In genomic region chr9:128001411-128002298, GRCh38 we compare ENCODE assay signal across 8 cellular contexts. TPM values are rescaled to one million over a fixed set of nuclear protein-coding genes. Genes with fewer than 3 reads are reported as not detected.
A peak's percentile ranks its signal among the peaks of the same experiment; 100 is the strongest.
DNase-seq lines count a peak whose midpoint lies in the region; ATAC-seq and TF ChIP-seq lines count a peak whose summit lies in the region.

No MANE protein-coding gene starts in this region.

- ATAC-seq in WTC11 (peak; percentile 92), HG03442 (IDR thresholded peaks at IDR 0.05; ENCODE audit: unreplicated experiment) (no peak)

- no peaks in the 10 kb centered on the region for H3K9me2 ChIP-seq in hepatocyte (replicated peaks; ENCODE audit: insufficient read depth)

- H3K4me1 Mint-ChIP-seq in WTC11, result peaks cover 11% of the 10 kb centered on the region
- H3K4me1 Mint-ChIP-seq in activated CD4-positive, alpha-beta memory T cell treated with anti-CD3 and anti-CD28 coated beads, Interleukin-2, amount 10 ng/mL, durations not matched to agents 7 days and 5 days, result peaks cover 9% of the 10 kb centered on the region

- H3K9ac ChIP-seq in skeletal muscle satellite cell (ENCODE audit: low read depth, low read length), result peak overlapping the region; percentile 15

- peaks cover 11% of the 10 kb centered on the region for H3K4me1 ChIP-seq in hepatocyte (ENCODE audit: insufficient read depth)
- H3K4me1 ChIP-seq in skeletal muscle satellite cell (ENCODE audit: control insufficient read depth, insufficient read depth, low read length), result peaks cover 13% of the 10 kb centered on the region

- H3K27me3 ChIP-seq in H7 (ENCODE audit: control insufficient read depth, insufficient read depth, low read length), result no peaks in the 10 kb centered on the region
- no peaks in the 10 kb centered on the region for H3K27me3 ChIP-seq in hepatocyte
- H3K27me3 ChIP-seq in skeletal muscle satellite cell (ENCODE audit: control insufficient read depth, insufficient read depth, low read length), result no peaks in the 10 kb centered on the region

- H3K27ac ChIP-seq in hepatocyte, result peak overlapping the region; percentile 40

- no peak overlapping the region for H3K4me3 ChIP-seq in H7 (ENCODE audit: insufficient read depth, low read depth, low read length)
- H3K4me3 ChIP-seq in hepatocyte, result no peak overlapping the region
- no peak overlapping the region for H3K4me3 ChIP-seq in skeletal muscle satellite cell (ENCODE audit: low read length)

- no peaks in the 10 kb centered on the region for H3K79me2 ChIP-seq in hepatocyte

- no peak overlapping the region for H3K4me2 ChIP-seq in hepatocyte
- no peak overlapping the region for H3K4me2 ChIP-seq in skeletal muscle satellite cell (ENCODE audit: low read length)

- H3K9me3 ChIP-seq in hepatocyte (ENCODE audit: low read depth) (no peaks in the 10 kb centered on the region), skeletal muscle satellite cell (replicated peaks; ENCODE audit: low read length) (no peaks in the 10 kb centered on the region)

- POLR2A ChIA-PET in WTC11 (lab: Charles Lee), result no interaction called here
- POLR2A ChIA-PET in activated CD4-positive, alpha-beta memory T cell treated with anti-CD3 and anti-CD28 coated beads, Interleukin-2, amount 10 ng/mL, durations not matched to agents 7 days and 5 days (lab: Charles Lee), result interaction anchor here (0.7 to 0.9 kb wide), 3 partner anchors 16 to 31 kb away, joined by 3 to 4 read pairs (median 3); no protein-coding TSS in a partner anchor

- WGBS in hepatocyte (ENCODE audit: low lambda C conversion rate, missing lambda C conversion rate), result 58% methylated on average over 24 of the region's 24 CpGs

- no peak overlapping the region for H3K4me3 Mint-ChIP-seq in WTC11
- no peak overlapping the region for H3K4me3 Mint-ChIP-seq in activated CD4-positive, alpha-beta memory T cell treated with anti-CD3 and anti-CD28 coated beads, Interleukin-2, amount 10 ng/mL, durations not matched to agents 7 days and 5 days

- CTCF ChIA-PET in WTC11 (lab: Charles Lee), result interaction anchor here (1.2 to 2.7 kb wide), 5 partner anchors 33 to 116 kb away, joined by 5 to 12 read pairs (median 11); no protein-coding TSS in a partner anchor
- CTCF ChIA-PET in activated CD4-positive, alpha-beta memory T cell treated with anti-CD3 and anti-CD28 coated beads, Interleukin-2, amount 10 ng/mL, durations not matched to agents 7 days and 5 days (lab: Charles Lee), result interaction anchor here (0.5 to 2.0 kb wide), 2 partner anchors 33 to 75 kb away, joined by 4 to 5 read pairs; no protein-coding TSS in a partner anchor

- DNase-seq in H7 (peak; percentile 70), WTC11 (ENCODE audit: low spot score) (peak; percentile 46), hepatocyte (ENCODE audit: low spot score) (peak; percentile 56), T-helper 1 cell (no peak)
- DNase-seq in activated CD4-positive, alpha-beta memory T cell treated with anti-CD3 and anti-CD28 coated beads, Interleukin-2, amount 10 ng/mL, durations not matched to agents 7 days and 5 days, result no peak
- no peak for DNase-seq in activated CD4-positive, alpha-beta T cell treated with anti-CD3 and anti-CD28 coated beads for 4 hours

- H3K27ac Mint-ChIP-seq in WTC11, result peak overlapping the region; percentile 85; the same call in 1 of the 2 replicates
- H3K27ac Mint-ChIP-seq in activated CD4-positive, alpha-beta memory T cell treated with anti-CD3 and anti-CD28 coated beads, Interleukin-2, amount 10 ng/mL, durations not matched to agents 7 days and 5 days, result no peak overlapping the region

- H4K20me1 ChIP-seq in hepatocyte (ENCODE audit: insufficient read depth, poor library complexity, severe bottlenecking), result no peaks in the 10 kb centered on the region

- H3K9me3 Mint-ChIP-seq in WTC11, result peaks cover 9% of the 10 kb centered on the region
- H3K9me3 Mint-ChIP-seq in activated CD4-positive, alpha-beta memory T cell treated with anti-CD3 and anti-CD28 coated beads, Interleukin-2, amount 10 ng/mL, durations not matched to agents 7 days and 5 days, result peaks cover 3% of the 10 kb centered on the region

- TF ChIP-seq CTCF in WTC11 (IDR thresholded peaks at IDR 0.05), result no peak
- TF ChIP-seq CTCF in hepatocyte (IDR thresholded peaks at IDR 0.05; ENCODE audit: poor library complexity), result no peak

- H3K36me3 Mint-ChIP-seq in WTC11, result no peaks in the 10 kb centered on the region
- peaks cover 3% of the 10 kb centered on the region for H3K36me3 Mint-ChIP-seq in activated CD4-positive, alpha-beta memory T cell treated with anti-CD3 and anti-CD28 coated beads, Interleukin-2, amount 10 ng/mL, durations not matched to agents 7 days and 5 days (ENCODE audit: low read depth)

- H3K27me3 Mint-ChIP-seq in WTC11 (ENCODE audit: low read depth), result no peaks in the 10 kb centered on the region
- peaks cover 5% of the 10 kb centered on the region for H3K27me3 Mint-ChIP-seq in activated CD4-positive, alpha-beta memory T cell treated with anti-CD3 and anti-CD28 coated beads, Interleukin-2, amount 10 ng/mL, durations not matched to agents 7 days and 5 days

- no peaks in the 10 kb centered on the region for H3K36me3 ChIP-seq in H7 (replicated peaks; ENCODE audit: control insufficient read depth, insufficient read depth, low read length)
- no peaks in the 10 kb centered on the region for H3K36me3 ChIP-seq in hepatocyte (replicated peaks; ENCODE audit: insufficient read depth, low read depth)
- no peaks in the 10 kb centered on the region for H3K36me3 ChIP-seq in skeletal muscle satellite cell (ENCODE audit: insufficient read depth, low read length)

- H2AFZ ChIP-seq in hepatocyte, result no peak overlapping the region

TF ChIP-seq in WTC11, 78 proteins besides CTCF, POLR2A, EP300 and RAD21:
- TF ChIP-seq NFE2L1 (CRISPR knock-in tag; IDR thresholded peaks at IDR 0.05) (0 out of 2 replicates have a peak, but pooled peaks have one; percentile 14), ZNF219 (CRISPR knock-in tag; IDR thresholded peaks at IDR 0.05; ENCODE audit: borderline replicate concordance) (no peak), GABPB1 (CRISPR knock-in tag; IDR thresholded peaks at IDR 0.05) (no peak), MYBL2 (CRISPR knock-in tag; IDR thresholded peaks at IDR 0.05) (no peak), SMAD4 (CRISPR knock-in tag; IDR thresholded peaks at IDR 0.05) (no peak)

RNA-seq across cellular contexts. Expression of gene EEIG1, which starts 20.9 kb away (rescaled TPM):
- 16.9 and 27.1 TPM in 2 replicates for total RNA-seq in H7 (2014; rRNA removed; shearing (Covaris generic))
- 42.2 to 66.4 TPM (median 51.3 TPM) in 3 replicates for total RNA-seq in WTC11 (2021)
- total RNA-seq in hepatocyte, result 38.1 and 47.9 TPM in 2 replicates
- polyA plus RNA-seq in hepatocyte, result 43.6 and 44.1 TPM in 2 replicates
- total RNA-seq in skeletal muscle satellite cell (2012; rRNA removed), result 6.3 and 6.6 TPM in 2 replicates
- 100 to 1,000 TPM; 212 to 218 TPM for total RNA-seq in activated CD4-positive, alpha-beta memory T cell treated with anti-CD3 and anti-CD28 coated beads, Interleukin-2, amount 10 ng/mL, durations not matched to agents 7 days and 5 days

Comparison
In these comparisons a context has a peak if more than half of its experiments do, and no peak if none do; other contexts are left out.
1. DNase-seq: peak in H7 (single experiment), WTC11 (single experiment) and hepatocyte (single experiment); none in activated CD4-positive, alpha-beta memory T cell treated with anti-CD3 and anti-CD28 coated beads, Interleukin-2, amount 10 ng/mL, durations not matched to agents 7 days and 5 days (single experiment), T-helper 1 cell (0 of 5) and activated CD4-positive, alpha-beta T cell treated with anti-CD3 and anti-CD28 coated beads for 4 hours (0 of 2).